8 cellular contexts compared by ENCODE assay signal in genomic region chr1:175023043-175023921, GRCh38. TPM values are rescaled to one million over a fixed set of nuclear protein-coding genes. Genes with fewer than 3 reads are reported as not detected.
DNase-seq lines count a peak whose midpoint lies in the region; ATAC-seq and TF ChIP-seq lines count a peak whose summit lies in the region.

MRPS14 (minus strand) TSS chr1:175023425; CDS start chr1:175023408, 17 bp downstream.

- TF ChIP-seq CTCF in GM10248 (IDR thresholded peaks at IDR 0.05; ENCODE audit: control extremely low read depth, extremely low read depth, low read depth, missing control alignments) (no peak), omental fat pad (IDR thresholded peaks at IDR 0.05) (no peak), testis (IDR thresholded peaks at IDR 0.05) (no peak)

- intact Hi-C loops in testis (cut with DNase I; ENCODE audit: low total_unique reads) = no loop called here

- H3K27ac ChIP-seq in testis = peak within 1 kb of the TSS; percentile 73 to 92

- H3K4me1 ChIP-seq in testis = no peaks in the 10 kb centered on the region

- peak within 1 kb of the TSS; percentile 66 to 98 for H3K4me3 ChIP-seq in testis

- H3K9me3 ChIP-seq in testis = no peaks in the 10 kb centered on the region

- ATAC-seq in HG02610 (IDR thresholded peaks at IDR 0.05; ENCODE audit: unreplicated experiment) (peak; percentile 94), omental fat pad (ENCODE audit: low FRiP score) (peak; percentile 99)
- peak; percentile 91 to 93 for ATAC-seq in activated naive CD4-positive, alpha-beta T cell treated with anti-CD3 and anti-CD28 coated beads, Interleukin-2, amount 50 U/mL, for 72 hours

- POLR2A ChIA-PET in GM10248 (lab: Yijun Ruan, JAX) = interaction anchor here (0.6 to 1.7 kb wide), 4 partner anchors 20 to 1556 kb away, joined by 3 to 12 read pairs (median 4); partner anchors contain the start of gene CACYBP

- peak; percentile 10 for TF ChIP-seq POLR2A in testis (IDR thresholded peaks at IDR 0.05)

- peak; percentile 96 for DNase-seq in GM10248 (ENCODE audit: extremely low spot score)
- DNase-seq in NCI-H1092 treated with DMSO at 0.1 percent for 48 hours (lab: John Stamatoyannopoulos, UW) = peak; percentile 99
- DNase-seq in SKM-1 (lab: John Stamatoyannopoulos, UW; ENCODE audit: unreplicated experiment) = peak; percentile 98
- DNase-seq in activated naive CD4-positive, alpha-beta T cell treated with anti-CD3 and anti-CD28 coated beads, Interleukin-2, amount 50 U/mL, for 72 hours (ENCODE audit: low spot score in 2 of 2) = peak; percentile 96 to 97
- peak; percentile 98 for DNase-seq in glomerular visceral epithelial cell (ENCODE audit: extremely low spot score)
- peak; percentile 95 for DNase-seq in omental fat pad (ENCODE audit: low spot score)
- peak; percentile 98 for DNase-seq in testis

- CTCF ChIA-PET in GM10248 (lab: Yijun Ruan, JAX) = interaction anchor here (0.7 to 2.0 kb wide), 7 partner anchors 9 to 123 kb away, joined by 3 to 7 read pairs (median 5); no protein-coding TSS in a partner anchor

- no peaks in the 10 kb centered on the region for H3K36me3 ChIP-seq in testis (ENCODE audit: low read depth, missing control alignments)

- WGBS in testis, 2 donors = 2 to 4% methylated on average over 41 to 42 of the region's 42 CpGs

- peaks cover 5 to 9% of the 10 kb centered on the region in 2 donors for H3K9me3 Mint-ChIP-seq in activated naive CD4-positive, alpha-beta T cell treated with anti-CD3 and anti-CD28 coated beads, Interleukin-2, amount 50 U/mL, for 72 hours

- peaks cover 13 to 19% of the 10 kb centered on the region in 2 donors for H3K36me3 Mint-ChIP-seq in activated naive CD4-positive, alpha-beta T cell treated with anti-CD3 and anti-CD28 coated beads, Interleukin-2, amount 50 U/mL, for 72 hours

- peak within 1 kb of the TSS; percentile 93 to 98 for H3K27ac Mint-ChIP-seq in activated naive CD4-positive, alpha-beta T cell treated with anti-CD3 and anti-CD28 coated beads, Interleukin-2, amount 50 U/mL, for 72 hours

- H3K27me3 ChIP-seq in testis = no peaks in the 10 kb centered on the region

RNA-seq across cellular contexts. Expression of gene MRPS14, which starts in this region (rescaled TPM):
- 10 to 100 TPM; 42.6 to 45.7 TPM for total RNA-seq in activated naive CD4-positive, alpha-beta T cell treated with anti-CD3 and anti-CD28 coated beads, Interleukin-2, amount 50 U/mL, for 72 hours
- total RNA-seq in omental fat pad = 10 to 100 TPM; 14.9 to 37.0 (median 23.5) TPM
- total RNA-seq in testis = 10 to 100 TPM; 30.2 to 31.2 TPM
- 42.8 TPM for polyA plus RNA-seq in testis (ENCODE audit: insufficient read depth, low read depth, low replicate concordance)

Comparison
In these comparisons a context has a peak if more than half of its experiments do, and no peak if none do; other contexts are left out.
1. Peak in every context shown above with its lines: DNase-seq, ATAC-seq, H3K4me3 ChIP-seq and H3K27ac ChIP-seq.